In the genomic region with DNA sequence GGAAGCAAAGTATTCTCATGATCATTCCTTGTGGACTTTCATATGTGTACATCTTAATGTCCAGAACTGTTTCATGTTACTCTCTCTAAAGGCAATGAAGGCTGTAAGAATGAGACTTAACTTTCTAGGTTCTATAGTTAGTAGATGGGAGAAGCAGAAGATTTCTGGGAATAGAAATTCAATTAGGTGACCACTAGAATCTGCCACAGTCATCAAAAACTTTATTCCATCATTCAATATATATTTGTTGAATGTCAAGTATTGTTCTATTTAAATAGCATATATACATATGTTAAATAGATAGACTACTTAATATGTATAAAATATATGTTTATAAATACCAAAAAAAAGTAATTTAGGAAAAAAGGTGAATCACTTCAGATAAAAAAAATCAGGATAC, we compare ENCODE assay signal across 25 cellular contexts.
"Had no signal": no experiment of that assay in that cellular context is flagged by ENCODE, and none has a peak within 500 bp of the region (broad histone marks: within the 10 kb centered on the region; RNA-seq: fewer than 3 reads in every experiment).

No MANE protein-coding gene starts in this region.

- FAIRE-seq: colon had no signal

- H3K27me3 ChIP-seq: dorsolateral prefrontal cortex, esophagus squamous epithelium, gastroesophageal sphincter, heart left ventricle, hepatocyte, left lung had no signal

- H3K9me3 ChIP-seq: esophagus squamous epithelium, gastroesophageal sphincter, heart left ventricle, left lung, lower lobe of right lung, mucosa of descending colon had no signal

- H3K4me2 ChIP-seq: hepatocyte had no signal

- H3K4me1 ChIP-seq: esophagus squamous epithelium, gastroesophageal sphincter, heart left ventricle, left lung, lower lobe of right lung had no signal

- ATAC-seq: esophagus mucosa, gastroesophageal sphincter, heart left ventricle, left cardiac atrium, left lung, left ventricle myocardium superior, lower lobe of right lung, mucosa of descending colon had no signal

- H3K27ac ChIP-seq: coronary artery, dorsolateral prefrontal cortex, epithelial cell of prostate, esophagus squamous epithelium, gastroesophageal sphincter, heart left ventricle, hepatocyte, left lung, lower lobe of right lung had no signal

- H2AFZ ChIP-seq: hepatocyte had no signal

- DNase-seq: dermis blood vessel endothelial cell; dorsolateral prefrontal cortex; effector CD4-positive, alpha-beta T cell; effector memory CD4-positive, alpha-beta T cell; erythroblast; esophagus squamous epithelium; foreskin fibroblast; foreskin melanocyte; heart left ventricle; hypothalamus; immature natural killer cell; islet precursor cell; left cardiac atrium; left lung; left ventricle myocardium superior; lower lobe of right lung; mesenchymal stem cell; mucosa of descending colon; naive B cell had no signal

- H3K4me3 ChIP-seq: coronary artery, dorsolateral prefrontal cortex, esophagus squamous epithelium, gastroesophageal sphincter, heart left ventricle, hepatocyte, left lung, lower lobe of right lung, mucosa of descending colon had no signal

- H3K36me3 ChIP-seq: esophagus squamous epithelium, gastroesophageal sphincter, heart left ventricle, left lung, lower lobe of right lung had no signal
